Comparison of ENCODE assay signal across 8 cellular contexts in genomic region chr7:157140118-157140905, GRCh38. TPM values are rescaled to one million over a fixed set of nuclear protein-coding genes. Genes with fewer than 3 reads are reported as not detected.
DNase-seq lines count a peak whose midpoint lies in the region; ATAC-seq and TF ChIP-seq lines count a peak whose summit lies in the region.

No MANE protein-coding gene starts in this region.

- peaks cover 55% of the 10 kb centered on the region for H3K4me1 Mint-ChIP-seq in activated CD4-positive, alpha-beta T cell treated with anti-CD3 and anti-CD28 coated beads for 36 hours
- H3K4me1 Mint-ChIP-seq in activated CD4-positive, alpha-beta memory T cell treated with anti-CD3 and anti-CD28 coated beads, Interleukin-2, amount 10 ng/mL, durations not matched to agents 7 days and 5 days: peaks cover 54% of the 10 kb centered on the region

- TF ChIP-seq CTCF in suprapubic skin (IDR thresholded peaks at IDR 0.05): no peak

- peak overlapping the region; percentile 84 for H3K4me3 Mint-ChIP-seq in activated CD4-positive, alpha-beta T cell treated with anti-CD3 and anti-CD28 coated beads for 36 hours
- peak overlapping the region; percentile 79 for H3K4me3 Mint-ChIP-seq in activated CD4-positive, alpha-beta memory T cell treated with anti-CD3 and anti-CD28 coated beads, Interleukin-2, amount 10 ng/mL, durations not matched to agents 7 days and 5 days

- H3K36me3 Mint-ChIP-seq in activated CD4-positive, alpha-beta T cell treated with anti-CD3 and anti-CD28 coated beads for 36 hours (ENCODE audit: low read depth): peaks cover 44% of the 10 kb centered on the region
- H3K36me3 Mint-ChIP-seq in activated CD4-positive, alpha-beta memory T cell treated with anti-CD3 and anti-CD28 coated beads, Interleukin-2, amount 10 ng/mL, durations not matched to agents 7 days and 5 days (ENCODE audit: low read depth): peaks cover 45% of the 10 kb centered on the region

- CTCF ChIA-PET in activated CD4-positive, alpha-beta T cell treated with anti-CD3 and anti-CD28 coated beads for 36 hours (lab: Charles Lee): interaction anchor here (1.1 to 1.4 kb wide), 4 partner anchors 9 to 190 kb away, joined by 3 to 6 read pairs (median 4); partner anchors contain the start of gene NOM1
- CTCF ChIA-PET in activated CD4-positive, alpha-beta memory T cell treated with anti-CD3 and anti-CD28 coated beads, Interleukin-2, amount 10 ng/mL, durations not matched to agents 7 days and 5 days (lab: Charles Lee): interaction anchor here (0.6 to 0.8 kb wide), 2 partner anchors 10 to 315 kb away, joined by 3 to 4 read pairs; no protein-coding TSS in a partner anchor

- no peak for TF ChIP-seq EP300 in suprapubic skin (IDR thresholded peaks at IDR 0.05)

- H3K36me3 ChIP-seq in iPS DF 6.9 (ENCODE audit: control insufficient read depth, insufficient read depth, low read length) (0 out of 2 replicates have a peak, but pooled peaks cover 2% of the 10 kb centered on the region), suprapubic skin (no peaks in the 10 kb centered on the region)

- H3K4me3 ChIP-seq in iPS DF 6.9 (ENCODE audit: low read length): peak overlapping the region; percentile 93; the same call in 1 of the 2 replicates
- peak overlapping the region; percentile 71 for H3K4me3 ChIP-seq in suprapubic skin

- no peaks in the 10 kb centered on the region for H3K4me1 ChIP-seq in iPS DF 6.9 (ENCODE audit: control insufficient read depth, insufficient read depth, low read length)
- H3K4me1 ChIP-seq in suprapubic skin: peaks cover 52% of the 10 kb centered on the region

- no peak overlapping the region for H3K27ac ChIP-seq in iPS DF 6.9 (ENCODE audit: low read length)
- peak overlapping the region; percentile 96 for H3K27ac ChIP-seq in suprapubic skin

- H3K9me3 ChIP-seq in iPS DF 6.9 (ENCODE audit: control insufficient read depth, insufficient read depth, low read length): no peaks in the 10 kb centered on the region
- H3K9me3 ChIP-seq in suprapubic skin: no peaks in the 10 kb centered on the region

- TF ChIP-seq POLR2A in suprapubic skin (IDR thresholded peaks at IDR 0.05): no peak

- POLR2A ChIA-PET in activated CD4-positive, alpha-beta T cell treated with anti-CD3 and anti-CD28 coated beads for 36 hours (lab: Charles Lee): interaction anchor here (1.2 kb wide), 1 partner anchor 191 kb away, joined by 5 read pairs; the partner anchor contains the start of gene NOM1
- POLR2A ChIA-PET in activated CD4-positive, alpha-beta memory T cell treated with anti-CD3 and anti-CD28 coated beads, Interleukin-2, amount 10 ng/mL, durations not matched to agents 7 days and 5 days (lab: Charles Lee): interaction anchor here (0.6 to 1.4 kb wide), 7 partner anchors 10 to 499 kb away, joined by 3 to 9 read pairs (median 3); partner anchors contain the start of genes NOM1 and RNF32

- no peak for ATAC-seq in activated CD4-positive, alpha-beta T cell treated with anti-CD3 and anti-CD28 coated beads for 36 hours

- WGBS in iPS DF 6.9 (ENCODE audit: insufficient coverage, insufficient read length): no CpG with 5 or more reads among the region's 16 CpGs
- 74% methylated on average over 16 of the region's 16 CpGs for WGBS in suprapubic skin

- DNase-seq in activated CD4-positive, alpha-beta T cell treated with anti-CD3 and anti-CD28 coated beads for 36 hours: peak; percentile 25
- DNase-seq in activated CD4-positive, alpha-beta T cell treated with anti-CD3 and anti-CD28 coated beads for 1 hour: no peak
- DNase-seq in activated CD4-positive, alpha-beta memory T cell treated with anti-CD3 and anti-CD28 coated beads, Interleukin-2, amount 10 ng/mL, durations not matched to agents 7 days and 5 days: peak; percentile 52
- DNase-seq in iPS DF 6.9 (ENCODE audit: low read depth, low spot score) (no peak), suprapubic skin (ENCODE audit: low spot score in 2 of 2) (no peak), NCI-H2227 (lab: John Stamatoyannopoulos, UW; ENCODE audit: unreplicated experiment) (no peak), glomerular visceral epithelial cell (ENCODE audit: extremely low spot score) (no peak), DMS153 (lab: John Stamatoyannopoulos, UW) (no peak)

- H3K27me3 ChIP-seq in iPS DF 6.9 (ENCODE audit: control insufficient read depth, insufficient read depth, low read length) (no peaks in the 10 kb centered on the region), suprapubic skin (no peaks in the 10 kb centered on the region)

- peak overlapping the region; percentile 82 for H3K27ac Mint-ChIP-seq in activated CD4-positive, alpha-beta T cell treated with anti-CD3 and anti-CD28 coated beads for 36 hours
- peak overlapping the region; percentile 83 for H3K27ac Mint-ChIP-seq in activated CD4-positive, alpha-beta memory T cell treated with anti-CD3 and anti-CD28 coated beads, Interleukin-2, amount 10 ng/mL, durations not matched to agents 7 days and 5 days

- intact Hi-C loops in activated CD4-positive, alpha-beta T cell treated with anti-CD3 and anti-CD28 coated beads for 36 hours (cut with DNase I, micrococcal nuclease): loop anchor here in 1 of 2 experiments (5.0 kb wide), 1 partner anchor 188 kb away; no protein-coding TSS in a partner anchor

- no peaks in the 10 kb centered on the region for H3K27me3 Mint-ChIP-seq in activated CD4-positive, alpha-beta T cell treated with anti-CD3 and anti-CD28 coated beads for 36 hours
- no peaks in the 10 kb centered on the region for H3K27me3 Mint-ChIP-seq in activated CD4-positive, alpha-beta memory T cell treated with anti-CD3 and anti-CD28 coated beads, Interleukin-2, amount 10 ng/mL, durations not matched to agents 7 days and 5 days

- no peaks in the 10 kb centered on the region for H3K9me3 Mint-ChIP-seq in activated CD4-positive, alpha-beta T cell treated with anti-CD3 and anti-CD28 coated beads for 36 hours (ENCODE audit: low read depth)
- H3K9me3 Mint-ChIP-seq in activated CD4-positive, alpha-beta memory T cell treated with anti-CD3 and anti-CD28 coated beads, Interleukin-2, amount 10 ng/mL, durations not matched to agents 7 days and 5 days: no peaks in the 10 kb centered on the region

RNA-seq across cellular contexts. Expression of gene UBE3C, which starts 1.6 kb away (rescaled TPM):
- 10 to 100 TPM; 53.9 to 60.7 TPM for total RNA-seq in activated CD4-positive, alpha-beta T cell treated with anti-CD3 and anti-CD28 coated beads for 36 hours
- 10 to 100 TPM; 55.0 to 55.7 TPM for total RNA-seq in activated CD4-positive, alpha-beta memory T cell treated with anti-CD3 and anti-CD28 coated beads, Interleukin-2, amount 10 ng/mL, durations not matched to agents 7 days and 5 days
- total RNA-seq in suprapubic skin: 10 to 100 TPM; 66.2 to 88.1 (median 77.8) TPM

Comparison
In these comparisons a context has a peak if more than half of its experiments do, and no peak if none do; other contexts are left out.
1. DNase-seq: peak in activated CD4-positive, alpha-beta T cell treated with anti-CD3 and anti-CD28 coated beads for 36 hours (single experiment) and activated CD4-positive, alpha-beta memory T cell treated with anti-CD3 and anti-CD28 coated beads, Interleukin-2, amount 10 ng/mL, durations not matched to agents 7 days and 5 days (single experiment); none in activated CD4-positive, alpha-beta T cell treated with anti-CD3 and anti-CD28 coated beads for 1 hour (single experiment), iPS DF 6.9 (single experiment), suprapubic skin (0 of 2), NCI-H2227 (single experiment), glomerular visceral epithelial cell (single experiment) and DMS153 (single experiment).